ENCODE assay signal across 6 cellular contexts in the genomic region with DNA sequence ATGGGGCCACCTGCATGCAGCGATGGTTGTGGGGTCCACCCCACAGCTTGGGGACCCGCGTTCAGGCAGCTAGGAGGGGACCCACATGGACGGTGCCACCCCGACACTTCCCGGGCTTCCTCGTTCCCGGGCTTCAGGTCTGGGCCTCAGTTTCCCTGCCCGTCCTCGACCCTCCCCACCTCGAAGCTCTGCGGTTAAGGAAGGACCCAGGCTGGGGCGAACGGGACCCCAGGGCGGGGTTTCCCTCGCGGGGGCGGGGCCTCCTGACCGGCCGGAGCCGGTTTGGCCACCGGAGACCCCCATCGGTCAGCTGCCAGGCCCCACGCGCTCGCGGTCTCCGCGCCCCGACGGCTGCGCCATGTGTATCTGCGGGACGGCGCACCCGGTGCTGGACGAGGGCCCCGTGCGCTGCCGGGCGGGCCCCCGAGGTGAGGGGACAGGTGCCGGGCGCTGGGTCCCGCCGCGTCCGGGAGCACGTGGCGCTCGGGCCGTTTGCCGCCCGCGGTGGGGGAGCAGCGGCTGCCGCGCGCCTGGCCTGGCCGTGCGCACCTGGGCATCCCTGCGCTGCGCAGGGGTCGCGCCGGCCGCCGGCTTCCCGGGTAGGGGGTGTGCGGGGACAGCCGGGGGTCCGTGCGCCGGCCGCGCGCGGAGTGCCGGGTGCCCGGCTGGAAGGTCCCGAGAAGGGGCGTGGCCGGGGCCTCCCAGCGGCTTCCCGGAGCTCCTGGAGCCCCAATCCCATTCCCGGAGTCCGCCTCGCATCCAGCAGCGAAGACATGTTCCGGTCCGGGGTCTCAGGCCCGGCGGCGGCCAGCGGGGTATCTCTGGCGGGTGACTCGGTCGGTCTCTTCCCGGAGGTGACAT. TPM values are rescaled to one million over a fixed set of nuclear protein-coding genes. Genes with fewer than 3 reads are reported as not detected.
DNase-seq lines count a peak whose midpoint lies in the region; ATAC-seq and TF ChIP-seq lines count a peak whose summit lies in the region.

No MANE protein-coding gene starts in this region.

- no peak for TF ChIP-seq POLR2A in esophagus muscularis mucosa (IDR thresholded peaks at IDR 0.05; ENCODE audit: low read depth)

- H3K4me3 ChIP-seq in right atrium auricular region (peak overlapping the region in 1 of 2 donors; percentile 22), esophagus muscularis mucosa (peak overlapping the region; percentile 6 to 45 (median 16)), thoracic aorta (peak overlapping the region; percentile 38), osteoblast (ENCODE audit: insufficient read depth, low read length) (no peak overlapping the region)

- intact Hi-C loops in Right ventricle myocardium inferior (cut with DNase I): no loop called here
- intact Hi-C loops in esophagus muscularis mucosa (cut with DNase I): no loop called here

- H3K4me1 ChIP-seq in right atrium auricular region: peaks cover 0 to 29% of the 10 kb centered on the region in 2 donors
- H3K4me1 ChIP-seq in esophagus muscularis mucosa: peaks cover 19 to 47% (median 43%) of the 10 kb centered on the region in 4 donors
- H3K4me1 ChIP-seq in thoracic aorta (ENCODE audit: control insufficient read depth in 1 of 2, low read depth in 2 of 2): peaks cover 9 to 47% of the 10 kb centered on the region in 2 donors
- no peaks in the 10 kb centered on the region for H3K4me1 ChIP-seq in osteoblast (ENCODE audit: insufficient read depth, low read length)

- peaks cover 11 to 16% of the 10 kb centered on the region in 2 donors for H3K27me3 ChIP-seq in right atrium auricular region
- H3K27me3 ChIP-seq in esophagus muscularis mucosa: peaks cover 15 to 85% (median 44%) of the 10 kb centered on the region in 4 donors
- H3K27me3 ChIP-seq in thoracic aorta (replicated peaks; ENCODE audit: insufficient read depth): no peaks in the 10 kb centered on the region
- peaks cover 50% of the 10 kb centered on the region for H3K27me3 ChIP-seq in osteoblast (ENCODE audit: insufficient read depth, low read length)

- TF ChIP-seq CTCF in right atrium auricular region (IDR thresholded peaks at IDR 0.05) (no peak), esophagus muscularis mucosa (IDR thresholded peaks at IDR 0.05) (no peak), thoracic aorta (IDR thresholded peaks at IDR 0.05) (no peak), osteoblast (IDR thresholded peaks at IDR 0.05; ENCODE audit: extremely low read depth, low read depth, low read length) (no peak)

- WGBS in esophagus muscularis mucosa: 52% methylated on average over 23 of the region's 99 CpGs

- H3K79me2 ChIP-seq in osteoblast (ENCODE audit: insufficient read depth, low read length): no peaks in the 10 kb centered on the region

- no peak overlapping the region for H3K4me2 ChIP-seq in osteoblast (ENCODE audit: insufficient read depth, low read length)

- H3K9me3 ChIP-seq in right atrium auricular region: no peaks in the 10 kb centered on the region
- no peaks in the 10 kb centered on the region for H3K9me3 ChIP-seq in esophagus muscularis mucosa
- no peaks in the 10 kb centered on the region for H3K9me3 ChIP-seq in thoracic aorta
- H3K9me3 ChIP-seq in osteoblast (ENCODE audit: low read depth, low read length): no peaks in the 10 kb centered on the region

- no peak for TF ChIP-seq EP300 in esophagus muscularis mucosa (IDR thresholded peaks at IDR 0.05)

- ATAC-seq in Right ventricle myocardium inferior: no peak
- no peak for ATAC-seq in thoracic aorta (ENCODE audit: insufficient number of reproducible peaks, low FRiP score, low read depth)

- H3K36me3 ChIP-seq in right atrium auricular region (no peaks in the 10 kb centered on the region), esophagus muscularis mucosa (no peaks in the 10 kb centered on the region), thoracic aorta (no peaks in the 10 kb centered on the region), osteoblast (ENCODE audit: insufficient read depth, low read length) (no peaks in the 10 kb centered on the region)

- no peaks in the 10 kb centered on the region for H4K20me1 ChIP-seq in osteoblast (ENCODE audit: insufficient read depth, low read length)

- DNase-seq in Right ventricle myocardium inferior (ENCODE audit: missing footprints) (peak; percentile 53), right atrium auricular region (ENCODE audit: low spot score) (no peak), esophagus muscularis mucosa (ENCODE audit: extremely low spot score) (no peak), thoracic aorta (ENCODE audit: low spot score) (no peak), osteoblast (ENCODE audit: insufficient read length, low spot score, missing footprints) (no peak), Ammon's horn (ENCODE audit: low spot score) (no peak)

- no peak overlapping the region for H3K27ac ChIP-seq in right atrium auricular region
- H3K27ac ChIP-seq in esophagus muscularis mucosa (replicated peaks in 1 of 4): no peak overlapping the region
- peak overlapping the region in 1 of 2 donors; percentile 47 for H3K27ac ChIP-seq in thoracic aorta
- no peak overlapping the region for H3K27ac ChIP-seq in osteoblast (ENCODE audit: low read depth, low read length)

- H2AFZ ChIP-seq in osteoblast (ENCODE audit: low read length): no peak overlapping the region

RNA-seq across cellular contexts. Expression of a gene that starts 4.2 kb away (rescaled TPM):
- total RNA-seq in Right ventricle myocardium inferior: 6.6 TPM
- total RNA-seq in right atrium auricular region: 10 to 100 TPM in 1 of 2 donors, 1 to 10 TPM in 1; 5.2 to 12.8 TPM
- 10 to 100 TPM; 17.8 to 28.3 (median 21.2) TPM for total RNA-seq in esophagus muscularis mucosa
- total RNA-seq in thoracic aorta: 10 to 100 TPM; 37.9 to 42.6 TPM
- total RNA-seq in osteoblast: 0.59 and 0.72 TPM in 2 replicates

RNA-seq across cellular contexts. Expression of a gene that starts 24.0 kb away (rescaled TPM):
- total RNA-seq in Right ventricle myocardium inferior (142 TPM), right atrium auricular region (100 to 1,000 TPM; 149 to 252 TPM), esophagus muscularis mucosa (100 to 1,000 TPM in 3 of 4 donors, 10 to 100 TPM in 1; 96.8 to 198 (median 135) TPM), thoracic aorta (100 to 1,000 TPM; 129 to 149 TPM), osteoblast (70.2 and 74.0 TPM in 2 replicates)

RNA-seq across cellular contexts. Expression of a gene that starts 31.3 kb away (rescaled TPM):
- 7.7 TPM for total RNA-seq in Right ventricle myocardium inferior
- 1 to 10 TPM; 4.8 to 5.9 TPM for total RNA-seq in right atrium auricular region
- 1 to 10 TPM; 3.9 to 9.5 (median 6.9) TPM for total RNA-seq in esophagus muscularis mucosa
- total RNA-seq in thoracic aorta: 1 to 10 TPM; 6.0 to 7.0 TPM
- total RNA-seq in osteoblast: 33.3 and 43.0 TPM in 2 replicates

RNA-seq across cellular contexts. Expression of a gene that starts 32.6 kb away (rescaled TPM):
- total RNA-seq in Right ventricle myocardium inferior: 361 TPM
- total RNA-seq in right atrium auricular region: 100 to 1,000 TPM; 404 to 529 TPM
- total RNA-seq in esophagus muscularis mucosa: 100 to 1,000 TPM; 338 to 386 (median 375) TPM
- total RNA-seq in thoracic aorta: 100 to 1,000 TPM; 259 to 441 TPM
- total RNA-seq in osteoblast: 515 TPM in 2 replicates

RNA-seq across cellular contexts. Expression of a gene that starts 44.8 kb away (rescaled TPM):
- 69.3 TPM for total RNA-seq in Right ventricle myocardium inferior
- 10 to 100 TPM; 47.8 to 48.5 TPM for total RNA-seq in right atrium auricular region
- total RNA-seq in esophagus muscularis mucosa: 10 to 100 TPM; 47.3 to 98.1 (median 81.3) TPM
- total RNA-seq in thoracic aorta: 100 to 1,000 TPM in 1 of 2 donors, 10 to 100 TPM in 1; 96.9 to 193 TPM
- 537 and 594 TPM in 2 replicates for total RNA-seq in osteoblast
